Comparison of ENCODE assay signal across 8 cellular contexts in genomic region chr20:50464026-50464724, GRCh38. TPM values are rescaled to one million over a fixed set of nuclear protein-coding genes. Genes with fewer than 3 reads are reported as not detected.
DNase-seq lines count a peak whose midpoint lies in the region; ATAC-seq lines count a peak whose summit lies in the region.

No MANE protein-coding gene starts in this region.

- H3K4me1 Mint-ChIP-seq in CD8-positive, alpha-beta memory T cell, result peaks cover 2 to 8% (median 5%) of the 10 kb centered on the region in 3 donors
- peaks cover 14% of the 10 kb centered on the region for H3K4me1 Mint-ChIP-seq in activated CD4-positive, alpha-beta memory T cell treated with anti-CD3 and anti-CD28 coated beads, Interleukin-2, amount 10 ng/mL, durations not matched to agents 7 days and 5 days
- H3K4me1 Mint-ChIP-seq in effector memory CD8-positive, alpha-beta T cell (ENCODE audit: low read depth in 2 of 2), result peaks cover 6 to 7% of the 10 kb centered on the region in 2 donors

- POLR2A ChIA-PET in CD8-positive, alpha-beta memory T cell (lab: Charles Lee), result interaction anchor here (0.5 to 1.2 kb wide), 3 partner anchors 33 to 273 kb away, joined by 3 to 8 read pairs (median 3); partner anchors contain the start of gene CEBPB
- POLR2A ChIA-PET in activated CD4-positive, alpha-beta memory T cell treated with anti-CD3 and anti-CD28 coated beads, Interleukin-2, amount 10 ng/mL, durations not matched to agents 7 days and 5 days (lab: Charles Lee), result interaction anchor here (0.6 to 2.2 kb wide), 4 partner anchors 14 to 277 kb away, joined by 3 to 14 read pairs (median 3); partner anchors contain the start of gene CEBPB

- H3K27me3 Mint-ChIP-seq in CD8-positive, alpha-beta memory T cell, result peaks cover 0 to 2% of the 10 kb centered on the region in 2 donors
- H3K27me3 Mint-ChIP-seq in activated CD4-positive, alpha-beta memory T cell treated with anti-CD3 and anti-CD28 coated beads, Interleukin-2, amount 10 ng/mL, durations not matched to agents 7 days and 5 days, result peaks cover 8% of the 10 kb centered on the region
- H3K27me3 Mint-ChIP-seq in effector memory CD8-positive, alpha-beta T cell, result peaks cover 4 to 15% of the 10 kb centered on the region in 2 donors

- CTCF ChIA-PET in CD8-positive, alpha-beta memory T cell (lab: Charles Lee), result interaction anchor here (0.8 to 5.3 kb wide), 32 partner anchors 11 to 343 kb away, joined by 3 to 65 read pairs (median 4); partner anchors contain the start of gene CEBPB
- CTCF ChIA-PET in activated CD4-positive, alpha-beta memory T cell treated with anti-CD3 and anti-CD28 coated beads, Interleukin-2, amount 10 ng/mL, durations not matched to agents 7 days and 5 days (lab: Charles Lee), result interaction anchor here (0.8 to 6.1 kb wide), 19 partner anchors 9 to 394 kb away, joined by 3 to 82 read pairs (median 5); partner anchors contain the start of gene CEBPB

- H3K27me3 ChIP-seq in CD8-positive, alpha-beta memory T cell (ENCODE audit: insufficient read depth, low read length, poor library complexity, severe bottlenecking), result peaks cover 3% of the 10 kb centered on the region
- H3K27me3 ChIP-seq in H7 (ENCODE audit: control insufficient read depth, insufficient read depth, low read length), result no peaks in the 10 kb centered on the region

- no peaks in the 10 kb centered on the region for H3K36me3 ChIP-seq in CD8-positive, alpha-beta memory T cell (ENCODE audit: insufficient read depth, low read length)
- no peaks in the 10 kb centered on the region for H3K36me3 ChIP-seq in H7 (replicated peaks; ENCODE audit: control insufficient read depth, insufficient read depth, low read length)

- H3K27ac ChIP-seq in CD8-positive, alpha-beta memory T cell (ENCODE audit: low read depth, low read length), result no peak overlapping the region

- peak overlapping the region in 1 of 8 donors; percentile 38 for H3K27ac Mint-ChIP-seq in CD8-positive, alpha-beta memory T cell
- no peak overlapping the region for H3K27ac Mint-ChIP-seq in activated CD4-positive, alpha-beta memory T cell treated with anti-CD3 and anti-CD28 coated beads, Interleukin-2, amount 10 ng/mL, durations not matched to agents 7 days and 5 days
- H3K27ac Mint-ChIP-seq in effector memory CD8-positive, alpha-beta T cell, result no peak overlapping the region

- no peak overlapping the region for H3K4me3 ChIP-seq in CD8-positive, alpha-beta memory T cell (ENCODE audit: low read length)
- H3K4me3 ChIP-seq in H7 (ENCODE audit: insufficient read depth, low read depth, low read length), result no peak overlapping the region

- peak overlapping the region in 1 of 7 donors; percentile 46 for H3K4me3 Mint-ChIP-seq in CD8-positive, alpha-beta memory T cell
- H3K4me3 Mint-ChIP-seq in activated CD4-positive, alpha-beta memory T cell treated with anti-CD3 and anti-CD28 coated beads, Interleukin-2, amount 10 ng/mL, durations not matched to agents 7 days and 5 days, result no peak overlapping the region
- no peak overlapping the region for H3K4me3 Mint-ChIP-seq in effector memory CD8-positive, alpha-beta T cell

- H3K9me3 Mint-ChIP-seq in CD8-positive, alpha-beta memory T cell, result no peaks in the 10 kb centered on the region
- H3K9me3 Mint-ChIP-seq in activated CD4-positive, alpha-beta memory T cell treated with anti-CD3 and anti-CD28 coated beads, Interleukin-2, amount 10 ng/mL, durations not matched to agents 7 days and 5 days, result no peaks in the 10 kb centered on the region
- no peaks in the 10 kb centered on the region for H3K9me3 Mint-ChIP-seq in effector memory CD8-positive, alpha-beta T cell

- peak; percentile 80 for ATAC-seq in effector memory CD8-positive, alpha-beta T cell (replicated peaks)
- peak; percentile 79 for ATAC-seq in stimulated activated naive CD8-positive, alpha-beta T cell treated with anti-CD3 and anti-CD28 coated beads, Interleukin-15, Interleukin-2, amounts not matched to agents 100 U/mL and 50 U/mL, for 24 hours
- no peak for ATAC-seq in GM21529 (IDR thresholded peaks at IDR 0.05; ENCODE audit: unreplicated experiment)

- H3K36me3 Mint-ChIP-seq in CD8-positive, alpha-beta memory T cell, result no peaks in the 10 kb centered on the region
- no peaks in the 10 kb centered on the region for H3K36me3 Mint-ChIP-seq in activated CD4-positive, alpha-beta memory T cell treated with anti-CD3 and anti-CD28 coated beads, Interleukin-2, amount 10 ng/mL, durations not matched to agents 7 days and 5 days (ENCODE audit: low read depth)
- H3K36me3 Mint-ChIP-seq in effector memory CD8-positive, alpha-beta T cell (ENCODE audit: insufficient read depth), result no peaks in the 10 kb centered on the region

- no peaks in the 10 kb centered on the region for H3K9me3 ChIP-seq in CD8-positive, alpha-beta memory T cell (ENCODE audit: low read length)

- peak; percentile 36 to 74 (median 49) for DNase-seq in CD8-positive, alpha-beta memory T cell
- DNase-seq in H7 (peak; percentile 81), NCI-H69 (lab: John Stamatoyannopoulos, UW) (peak; percentile 43), mucosa of gallbladder (ENCODE audit: low spot score) (peak; percentile 42)
- peak; percentile 63 for DNase-seq in activated CD4-positive, alpha-beta memory T cell treated with anti-CD3 and anti-CD28 coated beads, Interleukin-2, amount 10 ng/mL, durations not matched to agents 7 days and 5 days
- peak; percentile 50 to 66 (median 61) for DNase-seq in effector memory CD8-positive, alpha-beta T cell
- DNase-seq in stimulated activated naive CD8-positive, alpha-beta T cell treated with anti-CD3 and anti-CD28 coated beads, Interleukin-15, Interleukin-2, amounts not matched to agents 100 U/mL and 50 U/mL, for 24 hours, result peak; percentile 58

- H3K4me1 ChIP-seq in CD8-positive, alpha-beta memory T cell (ENCODE audit: insufficient read depth, low read length), result peaks cover 14% of the 10 kb centered on the region

RNA-seq across cellular contexts. Expression of gene PTPN1, which starts 46.0 kb away (rescaled TPM):
- total RNA-seq in CD8-positive, alpha-beta memory T cell, result 10 to 100 TPM; 64.2 to 67.3 TPM
- 35.7 TPM for polyA plus RNA-seq in CD8-positive, alpha-beta memory T cell
- total RNA-seq in H7 (2014; rRNA removed; shearing (Covaris generic)), result 33.0 and 38.7 TPM in 2 replicates
- 10 to 100 TPM; 79.6 to 80.5 TPM for total RNA-seq in activated CD4-positive, alpha-beta memory T cell treated with anti-CD3 and anti-CD28 coated beads, Interleukin-2, amount 10 ng/mL, durations not matched to agents 7 days and 5 days
- total RNA-seq in mucosa of gallbladder, result 24.0 TPM
